Comparison of ENCODE assay signal across 26 cellular contexts in genomic region chr3:160458151-160458550, GRCh38. TPM values are rescaled to one million over a fixed set of nuclear protein-coding genes. Genes with fewer than 3 reads are reported as not detected.
"Had no signal": no experiment of that assay in that cellular context is flagged by ENCODE, and none has a peak within 500 bp of the region (broad histone marks: within the 10 kb centered on the region; RNA-seq: fewer than 3 reads in every experiment).

No MANE protein-coding gene starts in this region.

- H3K27me3 Mint-ChIP-seq: activated naive CD4-positive, alpha-beta T cell treated with anti-CD3 and anti-CD28 coated beads, Interleukin-2, amount 50 U/mL, for 24 hours had no signal

- H3K27ac Mint-ChIP-seq: activated CD8-positive, alpha-beta T cell treated with anti-CD3 and anti-CD28 coated beads, Interleukin-2, amount 10 ng/mL, durations not matched to agents 7 days and 5 days; activated naive CD4-positive, alpha-beta T cell treated with anti-CD3 and anti-CD28 coated beads, Interleukin-2, amount 50 U/mL, for 24 hours; immature natural killer cell; naive thymus-derived CD4-positive, alpha-beta T cell; stimulated activated effector memory CD8-positive, alpha-beta T cell treated with anti-CD3 and anti-CD28 coated beads, Interleukin-12 subunit alpha, Interleukin-12 subunit beta, amount 100 ng/mL, for 72 hours; T-helper 2 cell treated with Interferon-gamma antibody and Interleukin-4, amounts not matched to agents 5 μg/mL and 100 μg/mL, for 36 hours had no signal

- H3K4me3 ChIP-seq: ascending aorta, colonic mucosa, hepatocyte, left lung, lung, stomach, testis, vagina had no signal

- ATAC-seq: activated CD8-positive, alpha-beta T cell treated with anti-CD3 and anti-CD28 coated beads, Interleukin-2, amount 10 ng/mL, durations not matched to agents 7 days and 5 days; left lung; naive thymus-derived CD4-positive, alpha-beta T cell; sciatic nerve; stimulated activated effector memory CD8-positive, alpha-beta T cell treated with anti-CD3 and anti-CD28 coated beads, Interleukin-12 subunit alpha, Interleukin-12 subunit beta, amount 100 ng/mL, for 72 hours had no signal

- DNase-seq: activated CD4-positive, alpha-beta T cell treated with anti-CD3 and anti-CD28 coated beads, Interleukin-2, amount 50 U/mL, for 1 hour; activated CD4-positive, CD25-positive, alpha-beta regulatory T cell treated with anti-CD3 and anti-CD28 coated beads, Interleukin-2, amount 50 U/mL, for 72 hours; activated CD8-positive, alpha-beta T cell treated with anti-CD3 and anti-CD28 coated beads, Interleukin-2, amount 10 ng/mL, durations not matched to agents 7 days and 5 days; activated gamma-delta T cell treated with Interleukin-2 at 50 U/mL for 16 hours; activated T-cell treated with anti-CD3 and anti-CD28 coated beads, Interleukin-2, amount 50 U/mL, for 1 hour; colonic mucosa; foreskin fibroblast; immature natural killer cell; left lung; naive thymus-derived CD4-positive, alpha-beta T cell; small intestine; stimulated activated CD4-positive, alpha-beta T cell treated with anti-CD3 and anti-CD28 coated beads, Interleukin-2, amount 100 ng/mL, for 24 hours; stomach; testis; trophoblast cell had no signal

- H3K27me3 ChIP-seq: ascending aorta, colonic mucosa, left lung, stomach, testis, vagina had no signal

- H3K9me3 Mint-ChIP-seq: activated naive CD4-positive, alpha-beta T cell treated with anti-CD3 and anti-CD28 coated beads, Interleukin-2, amount 50 U/mL, for 24 hours; central memory CD8-positive, alpha-beta T cell; immature natural killer cell; naive thymus-derived CD4-positive, alpha-beta T cell; stimulated activated effector memory CD8-positive, alpha-beta T cell treated with anti-CD3 and anti-CD28 coated beads, Interleukin-12 subunit alpha, Interleukin-12 subunit beta, amount 100 ng/mL, for 72 hours; T-helper 2 cell treated with Interferon-gamma antibody and Interleukin-4, amounts not matched to agents 5 μg/mL and 100 μg/mL, for 36 hours had no signal

- H3K4me3 Mint-ChIP-seq: activated CD8-positive, alpha-beta T cell treated with anti-CD3 and anti-CD28 coated beads, Interleukin-2, amount 10 ng/mL, durations not matched to agents 7 days and 5 days; activated naive CD4-positive, alpha-beta T cell treated with anti-CD3 and anti-CD28 coated beads, Interleukin-2, amount 50 U/mL, for 24 hours; central memory CD8-positive, alpha-beta T cell; immature natural killer cell; naive thymus-derived CD4-positive, alpha-beta T cell; neural crest cell; stimulated activated effector memory CD8-positive, alpha-beta T cell treated with anti-CD3 and anti-CD28 coated beads, Interleukin-12 subunit alpha, Interleukin-12 subunit beta, amount 100 ng/mL, for 72 hours; T-helper 2 cell treated with Interferon-gamma antibody and Interleukin-4, amounts not matched to agents 5 μg/mL and 100 μg/mL, for 36 hours had no signal

- H3K36me3 ChIP-seq: ascending aorta, colonic mucosa, left lung, stomach, vagina had no signal

- H3K9me3 ChIP-seq: ascending aorta, colonic mucosa, left lung, stomach, testis, vagina had no signal

- H3K27ac ChIP-seq: ascending aorta, colonic mucosa, hepatocyte, left lung, stomach, testis, vagina, VCaP had no signal

- H3K4me1 ChIP-seq: ascending aorta, colonic mucosa, stomach, testis, vagina had no signal

- H3K4me1 Mint-ChIP-seq: activated naive CD4-positive, alpha-beta T cell treated with anti-CD3 and anti-CD28 coated beads, Interleukin-2, amount 50 U/mL, for 24 hours; central memory CD8-positive, alpha-beta T cell; immature natural killer cell; naive thymus-derived CD4-positive, alpha-beta T cell; neural crest cell; stimulated activated effector memory CD8-positive, alpha-beta T cell treated with anti-CD3 and anti-CD28 coated beads, Interleukin-12 subunit alpha, Interleukin-12 subunit beta, amount 100 ng/mL, for 72 hours had no signal

RNA-seq across cellular contexts. Expression of gene TRIM59, which starts 8.6 kb away (rescaled TPM):
- total RNA-seq: ascending aorta had no signal
